In genomic region chr10:45468110-45468509, GRCh38 we compare ENCODE assay signal across 16 cellular contexts.
"Had no signal": no experiment of that assay in that cellular context is flagged by ENCODE, and none has a peak within 500 bp of the region (broad histone marks: within the 10 kb centered on the region; RNA-seq: fewer than 3 reads in every experiment).

No MANE protein-coding gene starts in this region.

- H3K4me3 ChIP-seq: coronary artery had no signal

- H3K36me3 ChIP-seq: WERI-Rb-1 had no signal

- H3K27ac ChIP-seq: coronary artery, foreskin keratinocyte, WERI-Rb-1 had no signal

- H3K27me3 ChIP-seq: foreskin keratinocyte had no signal

- ATAC-seq: activated naive CD4-positive, alpha-beta T cell treated with anti-CD3 and anti-CD28 coated beads, Interleukin-2, amount 50 U/mL, for 72 hours; activated T-cell treated with anti-CD3 and anti-CD28 coated beads, Interleukin-2, amount 50 U/mL, for 4 hours; foreskin keratinocyte; left ventricle myocardium superior; natural killer cell treated with Interleukin-12 subunit alpha and Interleukin-12 subunit beta and Interleukin-15 and Interleukin-18, amount 100 ng/mL, for 72 hours had no signal

- H3K4me3 Mint-ChIP-seq: activated CD4-positive, alpha-beta memory T cell treated with anti-CD3 and anti-CD28 coated beads, Interleukin-2, amount 10 ng/mL, durations not matched to agents 7 days and 5 days; activated T-cell treated with anti-CD3 and anti-CD28 coated beads, Interleukin-2, amount 50 U/mL, for 4 hours; natural killer cell treated with Interleukin-12 subunit alpha and Interleukin-12 subunit beta and Interleukin-15 and Interleukin-18, amount 100 ng/mL, for 72 hours; type B pancreatic cell had no signal

- H3K27ac Mint-ChIP-seq: activated CD4-positive, alpha-beta memory T cell treated with anti-CD3 and anti-CD28 coated beads, Interleukin-2, amount 10 ng/mL, durations not matched to agents 7 days and 5 days; type B pancreatic cell had no signal

- H3K4me1 ChIP-seq: foreskin keratinocyte had no signal

- DNase-seq: activated CD4-positive, alpha-beta memory T cell treated with anti-CD3 and anti-CD28 coated beads, Interleukin-2, amount 10 ng/mL, durations not matched to agents 7 days and 5 days; activated CD4-positive, alpha-beta T cell treated with anti-CD3 and anti-CD28 coated beads for 4 hours; activated gamma-delta T cell; activated T-cell treated with anti-CD3 and anti-CD28 coated beads, Interleukin-2, amount 50 U/mL, for 4 hours; effector CD8-positive, alpha-beta T cell; foreskin keratinocyte; left ventricle myocardium superior; mesendoderm; occipital lobe; stimulated activated CD4-positive, alpha-beta T cell treated with anti-CD3 and anti-CD28 coated beads, Interleukin-2, amount 100 ng/mL, for 48 hours; stimulated activated naive CD4-positive, alpha-beta T cell treated with Interleukin-2 at 50 U/mL for 16 hours; WERI-Rb-1 had no signal

- H3K27me3 Mint-ChIP-seq: activated CD4-positive, alpha-beta memory T cell treated with anti-CD3 and anti-CD28 coated beads, Interleukin-2, amount 10 ng/mL, durations not matched to agents 7 days and 5 days; natural killer cell treated with Interleukin-12 subunit alpha and Interleukin-12 subunit beta and Interleukin-15 and Interleukin-18, amount 100 ng/mL, for 72 hours; type B pancreatic cell had no signal

- H3K36me3 Mint-ChIP-seq: natural killer cell treated with Interleukin-12 subunit alpha and Interleukin-12 subunit beta and Interleukin-15 and Interleukin-18, amount 100 ng/mL, for 72 hours; type B pancreatic cell had no signal
